In genomic region chr7:133572853-133573252, GRCh38 we compare ENCODE assay signal across 1 cellular context.
TF ChIP-seq lines count a peak whose summit lies in the region.

No MANE protein-coding gene starts in this region.

TF ChIP-seq in GM12878, 131 proteins besides CTCF, POLR2A, EP300 and RAD21 (continued from another document):
- no peak for TF ChIP-seq ZBTB40 (IDR thresholded peaks at IDR 0.05; ENCODE audit: borderline replicate concordance)
- TF ChIP-seq NR2F1 (conservative IDR thresholded peaks at IDR 0.05) = no peak
- TF ChIP-seq ASH2L (IDR thresholded peaks at IDR 0.05; ENCODE audit: borderline replicate concordance, low read depth) = no peak
